In the genomic region with DNA sequence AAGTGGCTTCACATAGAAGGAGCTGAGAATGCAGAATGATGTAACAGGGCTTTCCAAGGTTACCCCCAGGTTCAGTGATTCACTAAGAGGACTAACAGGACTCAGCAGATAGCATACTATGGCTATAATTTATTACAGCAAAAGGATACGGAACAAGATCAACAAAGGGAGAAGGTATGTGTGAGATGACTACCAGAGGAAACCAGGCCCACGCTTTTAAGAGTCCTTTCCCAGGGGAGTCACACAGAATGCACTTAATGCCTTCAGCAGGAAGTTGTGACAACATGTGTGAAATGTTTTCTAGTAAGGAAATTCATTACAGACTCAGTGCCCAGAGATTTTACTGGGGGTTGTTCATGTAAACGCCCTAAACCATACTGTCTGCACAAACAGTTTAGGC, we compare ENCODE assay signal across 1 cellular context.
TF ChIP-seq lines count a peak whose summit lies in the region.

No MANE protein-coding gene starts in this region.

TF ChIP-seq in GM12878, 131 proteins besides CTCF, POLR2A, EP300 and RAD21 (continued from another document):
- TF ChIP-seq, protein P1, sequence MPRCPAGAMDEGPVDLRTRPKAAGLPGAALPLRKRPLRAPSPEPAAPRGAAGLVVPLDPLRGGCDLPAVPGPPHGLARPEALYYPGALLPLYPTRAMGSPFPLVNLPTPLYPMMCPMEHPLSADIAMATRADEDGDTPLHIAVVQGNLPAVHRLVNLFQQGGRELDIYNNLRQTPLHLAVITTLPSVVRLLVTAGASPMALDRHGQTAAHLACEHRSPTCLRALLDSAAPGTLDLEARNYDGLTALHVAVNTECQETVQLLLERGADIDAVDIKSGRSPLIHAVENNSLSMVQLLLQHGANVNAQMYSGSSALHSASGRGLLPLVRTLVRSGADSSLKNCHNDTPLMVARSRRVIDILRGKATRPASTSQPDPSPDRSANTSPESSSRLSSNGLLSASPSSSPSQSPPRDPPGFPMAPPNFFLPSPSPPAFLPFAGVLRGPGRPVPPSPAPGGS (IDR thresholded peaks at IDR 0.05; ENCODE audit: borderline replicate concordance, insufficient read depth, low read depth, low read length, poor library complexity, severe bottlenecking), result no peak
- TF ChIP-seq, protein P2, sequence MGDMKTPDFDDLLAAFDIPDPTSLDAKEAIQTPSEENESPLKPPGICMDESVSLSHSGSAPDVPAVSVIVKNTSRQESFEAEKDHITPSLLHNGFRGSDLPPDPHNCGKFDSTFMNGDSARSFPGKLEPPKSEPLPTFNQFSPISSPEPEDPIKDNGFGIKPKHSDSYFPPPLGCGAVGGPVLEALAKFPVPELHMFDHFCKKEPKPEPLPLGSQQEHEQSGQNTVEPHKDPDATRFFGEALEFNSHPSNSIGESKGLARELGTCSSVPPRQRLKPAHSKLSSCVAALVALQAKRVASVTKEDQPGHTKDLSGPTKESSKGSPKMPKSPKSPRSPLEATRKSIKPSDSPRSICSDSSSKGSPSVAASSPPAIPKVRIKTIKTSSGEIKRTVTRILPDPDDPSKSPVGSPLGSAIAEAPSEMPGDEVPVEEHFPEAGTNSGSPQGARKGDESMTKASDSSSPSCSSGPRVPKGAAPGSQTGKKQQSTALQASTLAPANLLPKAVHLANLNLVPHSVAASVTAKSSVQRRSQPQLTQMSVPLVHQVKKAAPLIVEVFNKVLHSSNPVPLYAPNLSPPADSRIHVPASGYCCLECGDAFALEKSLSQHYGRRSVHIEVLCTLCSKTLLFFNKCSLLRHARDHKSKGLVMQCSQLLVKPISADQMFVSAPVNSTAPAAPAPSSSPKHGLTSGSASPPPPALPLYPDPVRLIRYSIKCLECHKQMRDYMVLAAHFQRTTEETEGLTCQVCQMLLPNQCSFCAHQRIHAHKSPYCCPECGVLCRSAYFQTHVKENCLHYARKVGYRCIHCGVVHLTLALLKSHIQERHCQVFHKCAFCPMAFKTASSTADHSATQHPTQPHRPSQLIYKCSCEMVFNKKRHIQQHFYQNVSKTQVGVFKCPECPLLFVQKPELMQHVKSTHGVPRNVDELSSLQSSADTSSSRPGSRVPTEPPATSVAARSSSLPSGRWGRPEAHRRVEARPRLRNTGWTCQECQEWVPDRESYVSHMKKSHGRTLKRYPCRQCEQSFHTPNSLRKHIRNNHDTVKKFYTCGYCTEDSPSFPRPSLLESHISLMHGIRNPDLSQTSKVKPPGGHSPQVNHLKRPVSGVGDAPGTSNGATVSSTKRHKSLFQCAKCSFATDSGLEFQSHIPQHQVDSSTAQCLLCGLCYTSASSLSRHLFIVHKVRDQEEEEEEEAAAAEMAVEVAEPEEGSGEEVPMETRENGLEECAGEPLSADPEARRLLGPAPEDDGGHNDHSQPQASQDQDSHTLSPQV (IDR thresholded peaks at IDR 0.05), result no peak
- TF ChIP-seq MYC (IDR thresholded peaks at IDR 0.05; ENCODE audit: insufficient read depth, insufficient read length, insufficient replicate concordance, low read length, severe bottlenecking), result no peak
TF ChIP-seq in GM12878: peak in this region for 1.
